In genomic region chr21:45643021-45643980, GRCh38 we compare ENCODE assay signal across 8 cellular contexts. TPM values are rescaled to one million over a fixed set of nuclear protein-coding genes. Genes with fewer than 3 reads are reported as not detected.
A peak's percentile ranks its signal among the peaks of the same experiment; 100 is the strongest.
DNase-seq lines count a peak whose midpoint lies in the region; ATAC-seq and TF ChIP-seq lines count a peak whose summit lies in the region.

Gene PCBP3 (plus strand): TSS chr21:45643725. CDS start chr21:45850086, 206,361 bp downstream.

- peak; percentile 74 for ATAC-seq in GM18907 (IDR thresholded peaks at IDR 0.05; ENCODE audit: unreplicated experiment)
- ATAC-seq in HG03342 (IDR thresholded peaks at IDR 0.05; ENCODE audit: unreplicated experiment), result peak; percentile 58
- peak; percentile 87 for ATAC-seq in activated CD8-positive, alpha-beta T cell treated with anti-CD3 and anti-CD28 coated beads for 36 hours

- peak within 1 kb of the TSS; percentile 34 for H3K27ac Mint-ChIP-seq in activated CD8-positive, alpha-beta T cell treated with anti-CD3 and anti-CD28 coated beads for 36 hours

- DNase-seq in ACHN (peak; percentile 86), NCI-H524 treated with DMSO at 0.1 percent for 48 hours (lab: John Stamatoyannopoulos, UW) (peak; percentile 77), medulla oblongata (ENCODE audit: extremely low spot score) (peak; percentile 93)
- peak; percentile 98 for DNase-seq in activated CD8-positive, alpha-beta T cell treated with anti-CD3 and anti-CD28 coated beads for 36 hours
- peak; percentile 95 to 98 (median 97) for DNase-seq in stimulated activated CD4-positive, alpha-beta T cell treated with anti-CD3 and anti-CD28 coated beads, TNF-alpha, amount 100 ng/mL, for 24 hours (ENCODE audit: low read depth in 3 of 3)

- no peaks in the 10 kb centered on the region for H3K36me3 ChIP-seq in ectodermal cell (ENCODE audit: control insufficient read depth, insufficient read depth, low read length)

- WGBS in ectodermal cell, 2 experiments, result 0% methylated on average over 110 to 120 of the region's 120 CpGs

- no peaks in the 10 kb centered on the region for H3K9me3 Mint-ChIP-seq in activated CD8-positive, alpha-beta T cell treated with anti-CD3 and anti-CD28 coated beads for 36 hours

- peaks cover 15% of the 10 kb centered on the region for H3K27me3 Mint-ChIP-seq in activated CD8-positive, alpha-beta T cell treated with anti-CD3 and anti-CD28 coated beads for 36 hours

- in situ Hi-C loops in ACHN (cut with HindIII; ENCODE audit: low pct_ligation_motif_present, low pct_unique_long_range_greater_than_20kb, low sequenced_read_pairs), result no loop called here

- TF ChIP-seq CTCF in activated CD8-positive, alpha-beta T cell treated with anti-CD3 and anti-CD28 coated beads for 36 hours (IDR thresholded peaks at IDR 0.05), result no peak

- no peaks in the 10 kb centered on the region for H3K36me3 Mint-ChIP-seq in activated CD8-positive, alpha-beta T cell treated with anti-CD3 and anti-CD28 coated beads for 36 hours (ENCODE audit: low read depth)

- intact Hi-C loops in activated CD8-positive, alpha-beta T cell treated with anti-CD3 and anti-CD28 coated beads for 36 hours (cut with micrococcal nuclease), result no loop called here

- peaks cover 12% of the 10 kb centered on the region for H3K4me1 ChIP-seq in ectodermal cell (ENCODE audit: control insufficient read depth, insufficient read depth, low read length)

- H3K4me3 ChIP-seq in ectodermal cell (ENCODE audit: insufficient read depth, low read depth, low read length), result peak within 1 kb of the TSS; percentile 48

- CTCF ChIA-PET in activated CD8-positive, alpha-beta T cell treated with anti-CD3 and anti-CD28 coated beads for 36 hours (lab: Charles Lee), result no interaction called here

- peaks cover 39% of the 10 kb centered on the region for H3K4me1 Mint-ChIP-seq in activated CD8-positive, alpha-beta T cell treated with anti-CD3 and anti-CD28 coated beads for 36 hours (ENCODE audit: low read depth)

- H3K4me3 Mint-ChIP-seq in activated CD8-positive, alpha-beta T cell treated with anti-CD3 and anti-CD28 coated beads for 36 hours, result peak within 1 kb of the TSS; percentile 71

- POLR2A ChIA-PET in activated CD8-positive, alpha-beta T cell treated with anti-CD3 and anti-CD28 coated beads for 36 hours (lab: Charles Lee), result no interaction called here

- no peaks in the 10 kb centered on the region for H3K9me3 ChIP-seq in ectodermal cell (ENCODE audit: control insufficient read depth, low read length)

- H3K27me3 ChIP-seq in ectodermal cell (ENCODE audit: control insufficient read depth, insufficient read depth, low read length, poor library complexity, severe bottlenecking), result peaks cover 56% of the 10 kb centered on the region

- H3K27ac ChIP-seq in ectodermal cell (ENCODE audit: insufficient read depth, low read depth, low read length, poor library complexity, severe bottlenecking), result no peak within 1 kb of the TSS

RNA-seq across cellular contexts. Expression of gene PCBP3, which starts in this region (rescaled TPM):
- 1 to 10 TPM; 1.9 to 2.2 TPM for total RNA-seq in activated CD8-positive, alpha-beta T cell treated with anti-CD3 and anti-CD28 coated beads for 36 hours
- 5.0 TPM for polyA plus RNA-seq in ectodermal cell (2013, experiment 1 of 4)
- polyA plus RNA-seq in ectodermal cell (2013, experiment 2 of 4), result 7.4 TPM
- polyA plus RNA-seq in ectodermal cell (2013, experiment 3 of 4), result 6.4 TPM
- 6.4 TPM for polyA plus RNA-seq in ectodermal cell (2013, experiment 4 of 4)
